1 cellular context compared by ENCODE assay signal in the genomic region with DNA sequence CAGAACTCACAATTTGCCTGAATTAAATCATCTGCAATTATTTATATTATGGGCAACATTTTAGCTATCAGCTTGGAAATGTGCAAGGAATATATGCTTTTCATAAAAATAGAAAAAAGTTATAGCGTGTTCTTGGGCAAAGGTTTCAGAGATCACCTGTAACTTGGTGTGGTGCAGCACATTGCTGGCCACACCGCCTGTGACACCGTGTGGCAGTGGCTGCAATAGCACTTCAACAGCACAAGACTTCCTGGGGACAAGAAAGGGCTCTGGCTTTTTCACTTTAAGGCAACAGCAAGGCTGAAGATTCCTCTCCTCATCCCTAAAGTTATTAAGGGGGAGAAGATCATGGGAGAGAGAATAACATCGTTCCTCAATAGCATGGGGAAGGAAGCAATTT.
TF ChIP-seq lines count a peak whose summit lies in the region.

No MANE protein-coding gene starts in this region.

TF ChIP-seq in liver, 16 proteins besides CTCF, POLR2A, EP300 and RAD21 (continued from another document):
- TF ChIP-seq, protein P1, sequence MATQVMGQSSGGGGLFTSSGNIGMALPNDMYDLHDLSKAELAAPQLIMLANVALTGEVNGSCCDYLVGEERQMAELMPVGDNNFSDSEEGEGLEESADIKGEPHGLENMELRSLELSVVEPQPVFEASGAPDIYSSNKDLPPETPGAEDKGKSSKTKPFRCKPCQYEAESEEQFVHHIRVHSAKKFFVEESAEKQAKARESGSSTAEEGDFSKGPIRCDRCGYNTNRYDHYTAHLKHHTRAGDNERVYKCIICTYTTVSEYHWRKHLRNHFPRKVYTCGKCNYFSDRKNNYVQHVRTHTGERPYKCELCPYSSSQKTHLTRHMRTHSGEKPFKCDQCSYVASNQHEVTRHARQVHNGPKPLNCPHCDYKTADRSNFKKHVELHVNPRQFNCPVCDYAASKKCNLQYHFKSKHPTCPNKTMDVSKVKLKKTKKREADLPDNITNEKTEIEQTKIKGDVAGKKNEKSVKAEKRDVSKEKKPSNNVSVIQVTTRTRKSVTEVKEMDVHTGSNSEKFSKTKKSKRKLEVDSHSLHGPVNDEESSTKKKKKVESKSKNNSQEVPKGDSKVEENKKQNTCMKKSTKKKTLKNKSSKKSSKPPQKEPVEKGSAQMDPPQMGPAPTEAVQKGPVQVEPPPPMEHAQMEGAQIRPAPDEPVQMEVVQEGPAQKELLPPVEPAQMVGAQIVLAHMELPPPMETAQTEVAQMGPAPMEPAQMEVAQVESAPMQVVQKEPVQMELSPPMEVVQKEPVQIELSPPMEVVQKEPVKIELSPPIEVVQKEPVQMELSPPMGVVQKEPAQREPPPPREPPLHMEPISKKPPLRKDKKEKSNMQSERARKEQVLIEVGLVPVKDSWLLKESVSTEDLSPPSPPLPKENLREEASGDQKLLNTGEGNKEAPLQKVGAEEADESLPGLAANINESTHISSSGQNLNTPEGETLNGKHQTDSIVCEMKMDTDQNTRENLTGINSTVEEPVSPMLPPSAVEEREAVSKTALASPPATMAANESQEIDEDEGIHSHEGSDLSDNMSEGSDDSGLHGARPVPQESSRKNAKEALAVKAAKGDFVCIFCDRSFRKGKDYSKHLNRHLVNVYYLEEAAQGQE (IDR thresholded peaks at IDR 0.05) = no peak
- TF ChIP-seq EGR1 (IDR thresholded peaks at IDR 0.05; ENCODE audit: low read depth in 2 of 2) (no peak), FOXA1 (IDR thresholded peaks at IDR 0.05) (no peak), TAF1 (conservative IDR thresholded peaks at IDR 0.05) (no peak), GABPA (IDR thresholded peaks at IDR 0.05 in 1 of 2, conservative IDR thresholded peaks at IDR 0.05 in 1 of 2) (no peak)
